In genomic region chr20:17571967-17572638, GRCh38 we compare ENCODE assay signal across 2 cellular contexts.
TF ChIP-seq lines count a peak whose summit lies in the region.

No MANE protein-coding gene starts in this region.

TF ChIP-seq in HCT116, 20 proteins besides CTCF, POLR2A, EP300 and RAD21:
- TF ChIP-seq EZH2 (IDR thresholded peaks at IDR 0.05) (no peak), REST (IDR thresholded peaks at IDR 0.05; ENCODE audit: low read depth) (no peak), EGR1 (IDR thresholded peaks at IDR 0.05; ENCODE audit: low read depth) (no peak), CEBPB (IDR thresholded peaks at IDR 0.05; ENCODE audit: low read depth) (no peak), MAX (IDR thresholded peaks at IDR 0.05) (no peak), ZFX (IDR thresholded peaks at IDR 0.05) (no peak)

TF ChIP-seq in K562, 482 proteins besides CTCF, POLR2A, EP300 and RAD21:
- TF ChIP-seq CHD2 (IDR thresholded peaks at IDR 0.05; ENCODE audit: low read depth, low read length) (no peak), EZH2 (IDR thresholded peaks at IDR 0.05; ENCODE audit: borderline replicate concordance, low read depth, low read length) (no peak), SRSF3 (IDR thresholded peaks at IDR 0.05; ENCODE audit: insufficient read depth, low read length) (no peak), NCOA4 (IDR thresholded peaks at IDR 0.05; ENCODE audit: partially characterized antibody) (no peak), POLR3G (IDR thresholded peaks at IDR 0.05; ENCODE audit: extremely low read depth, insufficient read length, insufficient replicate concordance) (no peak), HES1 (IDR thresholded peaks at IDR 0.05; ENCODE audit: low read depth) (no peak), HDAC1 (IDR thresholded peaks at IDR 0.05) (no peak), ZNF121 (CRISPR knock-in tag; conservative IDR thresholded peaks at IDR 0.05) (no peak), USF2 (CRISPR knock-in tag; IDR thresholded peaks at IDR 0.05) (no peak)
TF ChIP-seq in K562: peak in this region for 0.
